Comparison of ENCODE assay signal across 15 cellular contexts in the genomic region with DNA sequence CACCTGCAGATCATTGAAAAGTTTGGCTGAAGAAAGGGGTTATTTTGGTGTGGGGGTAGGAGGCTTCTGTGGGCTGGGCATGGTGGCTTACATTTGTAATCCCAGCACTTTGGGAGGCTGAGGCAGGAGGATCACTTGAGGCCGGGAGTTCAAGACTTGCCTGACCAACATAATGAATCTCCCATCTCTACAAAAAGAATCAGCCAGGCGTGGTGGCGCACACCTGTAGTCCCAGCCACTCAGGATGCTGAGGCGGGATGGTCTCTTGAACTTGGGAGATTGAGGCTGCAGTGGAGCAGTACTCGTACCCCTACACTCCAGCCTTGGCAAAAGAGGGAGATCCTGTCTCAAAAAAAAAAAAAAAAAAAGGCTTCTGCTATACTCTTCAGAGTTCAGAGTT. TPM values are rescaled to one million over a fixed set of nuclear protein-coding genes. Genes with fewer than 3 reads are reported as not detected.
"Had no signal": no experiment of that assay in that cellular context is flagged by ENCODE, and none has a peak within 500 bp of the region (broad histone marks: within the 10 kb centered on the region; RNA-seq: fewer than 3 reads in every experiment).

No MANE protein-coding gene starts in this region.

- H3K4me3 ChIP-seq: dorsolateral prefrontal cortex, esophagus muscularis mucosa, lung, stomach, thoracic aorta had no signal

- H3K27ac Mint-ChIP-seq: WTC11 had no signal

- H3K27ac ChIP-seq: stomach, thoracic aorta had no signal

- H3K9me3 ChIP-seq: esophagus muscularis mucosa, stomach, thoracic aorta had no signal

- H3K27me3 Mint-ChIP-seq: naive B cell, T-cell had no signal

- H3K27me3 ChIP-seq: dorsolateral prefrontal cortex, esophagus muscularis mucosa, stomach had no signal

- DNase-seq: activated CD4-positive, alpha-beta T cell treated with anti-CD3 and anti-CD28 coated beads for 48 hours; activated naive CD4-positive, alpha-beta T cell treated with anti-CD3 and anti-CD28 coated beads, Interleukin-2, amount 50 U/mL, for 16 hours; anterior cingulate cortex; dorsolateral prefrontal cortex; left cardiac atrium; naive B cell; stimulated activated CD4-positive, alpha-beta T cell treated with anti-CD3 and anti-CD28 coated beads, Interleukin-2, amount 100 ng/mL, for 24 hours; stomach; T-cell had no signal

- H3K4me3 Mint-ChIP-seq: T-cell, WTC11 had no signal

- ATAC-seq: left cardiac atrium, sciatic nerve, T-cell, WTC11 had no signal

- H3K9me3 Mint-ChIP-seq: naive B cell, T-cell, WTC11 had no signal

RNA-seq across cellular contexts. Expression of a gene that starts 33.6 kb away (rescaled TPM):
- total RNA-seq: SK-MEL-5 had no signal
